13 cellular contexts compared by ENCODE assay signal in the genomic region with DNA sequence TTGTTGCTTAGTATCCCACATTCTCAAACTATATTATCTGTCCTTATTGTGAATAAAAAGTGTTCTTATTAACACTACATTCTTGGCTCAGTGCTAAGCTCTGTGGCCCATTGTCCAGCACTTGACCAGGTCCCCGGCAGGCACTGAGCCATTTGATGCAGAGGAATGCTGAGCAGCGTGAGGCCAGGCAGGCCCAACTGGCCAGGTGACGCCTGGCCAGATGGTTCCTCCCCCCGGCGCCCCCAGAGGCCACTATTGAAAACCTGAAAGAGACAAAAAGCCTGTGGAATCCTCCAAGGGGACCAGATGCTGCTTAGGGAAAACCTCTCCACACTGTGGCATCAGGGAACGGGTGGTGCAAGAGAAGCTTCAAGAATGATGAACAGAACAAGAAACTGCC.
DNase-seq lines count a peak whose midpoint lies in the region; TF ChIP-seq lines count a peak whose summit lies in the region.
"Had no signal": no experiment of that assay in that cellular context is flagged by ENCODE, and none has a peak within 500 bp of the region (broad histone marks: within the 10 kb centered on the region; RNA-seq: fewer than 3 reads in every experiment).

No MANE protein-coding gene starts in this region.

- DNase-seq in G401 (ENCODE audit: low spot score) (peak; percentile 79), cerebellum (ENCODE audit: low spot score) (peak; percentile 45), neural crest cell (ENCODE audit: low read depth, low spot score) (no peak), NCI-H187 (lab: John Stamatoyannopoulos, UW) (no peak), NCI-H226 (no peak), DMS79 (lab: John Stamatoyannopoulos, UW) (no peak)
- no peak for DNase-seq in stimulated activated CD4-positive, alpha-beta T cell treated with anti-CD3 and anti-CD28 coated beads, Interleukin-4, amount 100 ng/mL, for 4 hours
- DNase-seq: activated T-cell treated with anti-CD3 and anti-CD28 coated beads, Interleukin-2, amount 50 U/mL, for 48 hours; amniotic stem cell; NCI-H1105; stimulated activated CD4-positive, alpha-beta T cell treated with anti-CD3 and anti-CD28 coated beads, Interleukin-2, amount 100 ng/mL, for 24 hours; stimulated activated naive CD4-positive, alpha-beta T cell had no signal

- TF ChIP-seq CTCF in neural crest cell (conservative IDR thresholded peaks at IDR 0.05): peak; percentile 46

- peaks cover 68% of the 10 kb centered on the region for H3K4me1 Mint-ChIP-seq in neural crest cell

- in situ Hi-C loops in G401 (cut with HindIII; ENCODE audit: low sequenced_read_pairs): no loop called here

- H3K36me3 Mint-ChIP-seq in neural crest cell (ENCODE audit: low read depth): no peaks in the 10 kb centered on the region

- peak; percentile 41 for TF ChIP-seq RAD21 in Ishikawa (IDR thresholded peaks at IDR 0.05; ENCODE audit: low read depth)

- H3K9me3 Mint-ChIP-seq in neural crest cell: no peaks in the 10 kb centered on the region

- peak overlapping the region; percentile 78 for H3K27ac Mint-ChIP-seq in neural crest cell (ENCODE audit: unreplicated experiment)

- peak; percentile 73; the same call in 1 of the 2 replicates for TF ChIP-seq EP300 in Ishikawa (IDR thresholded peaks at IDR 0.05; ENCODE audit: borderline replicate concordance)

- H3K4me3 Mint-ChIP-seq in neural crest cell: peak overlapping the region; percentile 7

- no peaks in the 10 kb centered on the region for H3K27me3 Mint-ChIP-seq in neural crest cell (ENCODE audit: low read depth)

TF ChIP-seq in Ishikawa, 13 proteins besides CTCF, POLR2A, EP300 and RAD21:
- no peak for TF ChIP-seq TAF1 (IDR thresholded peaks at IDR 0.05; ENCODE audit: low read depth)
- TF ChIP-seq NFIC (IDR thresholded peaks at IDR 0.05): peak; percentile 71
- TF ChIP-seq CEBPB (IDR thresholded peaks at IDR 0.05): no peak
- peak; percentile 53 for TF ChIP-seq USF1 (IDR thresholded peaks at IDR 0.05)
- TF ChIP-seq FOXM1 (IDR thresholded peaks at IDR 0.05; ENCODE audit: borderline replicate concordance, low read depth): 0 out of 2 replicates have a peak, but pooled peaks have one; percentile 39
- no peak for TF ChIP-seq ZBTB7A (IDR thresholded peaks at IDR 0.05; ENCODE audit: low read depth)
- peak; percentile 85 for TF ChIP-seq TCF12 (IDR thresholded peaks at IDR 0.05; ENCODE audit: low read depth)
- no peak for TF ChIP-seq EGR1 (IDR thresholded peaks at IDR 0.05)
- peak; percentile 54 for TF ChIP-seq MAX (IDR thresholded peaks at IDR 0.05)
- no peak for TF ChIP-seq REST (IDR thresholded peaks at IDR 0.05; ENCODE audit: low read depth)
- TF ChIP-seq TEAD4 (IDR thresholded peaks at IDR 0.05): peak; percentile 86

Comparison
In these comparisons a context has a peak if more than half of its experiments do, and no peak if none do; other contexts are left out.
1. DNase-seq: peak in G401 (single experiment) and cerebellum (single experiment); none in neural crest cell (single experiment), stimulated activated CD4-positive, alpha-beta T cell treated with anti-CD3 and anti-CD28 coated beads, Interleukin-4, amount 100 ng/mL, for 4 hours (0 of 2), NCI-H187 (0 of 2), NCI-H226 (single experiment) and DMS79 (single experiment).